In genomic region chr2:108570416-108570815, GRCh38 we compare ENCODE assay signal across 17 cellular contexts. TPM values are rescaled to one million over a fixed set of nuclear protein-coding genes. Genes with fewer than 3 reads are reported as not detected.
A peak's percentile ranks its signal among the peaks of the same experiment; 100 is the strongest.
DNase-seq lines count a peak whose midpoint lies in the region; TF ChIP-seq lines count a peak whose summit lies in the region.
"Had no signal": no experiment of that assay in that cellular context is flagged by ENCODE, and none has a peak within 500 bp of the region (broad histone marks: within the 10 kb centered on the region; RNA-seq: fewer than 3 reads in every experiment).

No MANE protein-coding gene starts in this region.

- H3K27ac ChIP-seq in breast epithelium (no peak overlapping the region), hepatocyte (peak overlapping the region; percentile 31), subcutaneous abdominal adipose tissue (ENCODE audit: low read depth, low read length) (peak overlapping the region; percentile 96), esophagus muscularis mucosa (replicated peaks in 1 of 4) (no peak overlapping the region)
- H3K27ac ChIP-seq: 22Rv1, skin epidermis, tibial artery had no signal

- no peak for TF ChIP-seq EP300 in esophagus muscularis mucosa (IDR thresholded peaks at IDR 0.05)

- no peak overlapping the region for H2AFZ ChIP-seq in hepatocyte

- TF ChIP-seq CTCF in MCF 10A (IDR thresholded peaks at IDR 0.05; ENCODE audit: unreplicated experiment) (no peak), breast epithelium (IDR thresholded peaks at IDR 0.05) (no peak), hepatocyte (IDR thresholded peaks at IDR 0.05; ENCODE audit: poor library complexity) (no peak), esophagus muscularis mucosa (IDR thresholded peaks at IDR 0.05) (no peak)

- no TSS peak for BruUV-seq in MCF 10A (replicated peaks; lab: Mats Ljungman, UMichigan)

- POLR2A ChIA-PET in MCF 10A (lab: Yijun Ruan, JAX) = interaction anchor here (0.6 to 9.8 kb wide), 6 partner anchors 14 to 121 kb away, joined by 3 to 263 read pairs (median 3); partner anchors contain the start of genes GCC2 and LIMS1

- intact Hi-C loops in MCF 10A (cut with micrococcal nuclease) (no loop called here), breast epithelium (cut with DNase I; ENCODE audit: low total_unique reads) (no loop called here), esophagus muscularis mucosa (cut with DNase I) (no loop called here)

- no peaks in the 10 kb centered on the region for H3K27me3 Mint-ChIP-seq in MCF 10A (ENCODE audit: insufficient read depth, unreplicated experiment)
- H3K27me3 Mint-ChIP-seq: activated CD4-positive, alpha-beta T cell treated with anti-CD3 and anti-CD28 coated beads, Interleukin-2, amount 10 ng/mL, durations not matched to agents 24 days and 14 days; IgD-negative memory B cell; naive thymus-derived CD4-positive, alpha-beta T cell had no signal

- no peaks in the 10 kb centered on the region for H3K36me3 ChIP-seq in breast epithelium
- no peaks in the 10 kb centered on the region for H3K36me3 ChIP-seq in adipocyte (ENCODE audit: control insufficient read depth, insufficient read depth, low read length, severe bottlenecking)
- no peaks in the 10 kb centered on the region for H3K36me3 ChIP-seq in hepatocyte (replicated peaks; ENCODE audit: insufficient read depth, low read depth)
- H3K36me3 ChIP-seq in subcutaneous abdominal adipose tissue (ENCODE audit: control insufficient read depth in 5 of 5, insufficient read depth in 5 of 5, low read length in 5 of 5) = no peaks in the 10 kb centered on the region
- H3K36me3 ChIP-seq in esophagus muscularis mucosa = no peaks in the 10 kb centered on the region
- H3K36me3 ChIP-seq: tibial artery had no signal

- H3K36me3 Mint-ChIP-seq in MCF 10A (ENCODE audit: insufficient read depth, unreplicated experiment) = no peaks in the 10 kb centered on the region

- no peak for TF ChIP-seq POLR2A in breast epithelium (IDR thresholded peaks at IDR 0.05)
- TF ChIP-seq POLR2A in esophagus muscularis mucosa (IDR thresholded peaks at IDR 0.05; ENCODE audit: low read depth) = no peak

- H3K4me2 ChIP-seq in hepatocyte = peak overlapping the region; percentile 30

- H3K27me3 ChIP-seq in breast epithelium (no peaks in the 10 kb centered on the region), adipocyte (replicated peaks; ENCODE audit: control insufficient read depth, insufficient read depth, low read length) (no peaks in the 10 kb centered on the region), hepatocyte (no peaks in the 10 kb centered on the region), subcutaneous abdominal adipose tissue (ENCODE audit: control insufficient read depth in 5 of 5, insufficient read depth in 4 of 5, low read length in 5 of 5) (no peaks in the 10 kb centered on the region), esophagus muscularis mucosa (no peaks in the 10 kb centered on the region)
- H3K27me3 ChIP-seq: tibial artery had no signal

- H3K9me2 ChIP-seq in hepatocyte (replicated peaks; ENCODE audit: insufficient read depth) = no peaks in the 10 kb centered on the region

- no peak overlapping the region for H3K4me3 Mint-ChIP-seq in MCF 10A (ENCODE audit: unreplicated experiment)
- H3K4me3 Mint-ChIP-seq: activated CD4-positive, alpha-beta T cell treated with anti-CD3 and anti-CD28 coated beads, Interleukin-2, amount 10 ng/mL, durations not matched to agents 24 days and 14 days; activated T-helper 1 cell treated with anti-CD3 and anti-CD28 coated beads, Interleukin-12 subunit alpha, Interleukin-12 subunit beta, Interleukin-2, Interleukin-4 antibody, amounts not matched to agents 30 ng/mL and 10 ng/mL and 1 ng/mL, durations not matched to agents 14 hours and 24 hours and 36 hours; naive thymus-derived CD4-positive, alpha-beta T cell had no signal

- peaks cover 23% of the 10 kb centered on the region for H4K20me1 ChIP-seq in hepatocyte (ENCODE audit: insufficient read depth, poor library complexity, severe bottlenecking)

- H3K4me3 ChIP-seq in breast epithelium = no peak overlapping the region
- peak overlapping the region; percentile 60 for H3K4me3 ChIP-seq in adipocyte (ENCODE audit: low read length)
- no peak overlapping the region for H3K4me3 ChIP-seq in hepatocyte
- no peak overlapping the region for H3K4me3 ChIP-seq in subcutaneous abdominal adipose tissue (ENCODE audit: low read depth in 1 of 5, low read length in 5 of 5)
- H3K4me3 ChIP-seq in esophagus muscularis mucosa = no peak overlapping the region
- H3K4me3 ChIP-seq: GM12878, skin epidermis, tibial artery had no signal

- DNase-seq in MCF 10A (ENCODE audit: unreplicated experiment) (peak; percentile 67), breast epithelium (ENCODE audit: low spot score in 2 of 2) (no peak), adipocyte (ENCODE audit: low read depth) (no peak), hepatocyte (ENCODE audit: low spot score) (peak; percentile 60), mesenteric fat pad (ENCODE audit: low spot score) (no peak), iPS-NIHi11 (ENCODE audit: low spot score) (no peak), esophagus muscularis mucosa (ENCODE audit: extremely low spot score) (no peak)
- DNase-seq: activated CD4-positive, alpha-beta T cell treated with anti-CD3 and anti-CD28 coated beads, Interleukin-2, amount 10 ng/mL, durations not matched to agents 24 days and 14 days; naive thymus-derived CD4-positive, alpha-beta T cell; NCI-H187; tibial artery had no signal

- peak overlapping the region; percentile 56 for H3K9ac ChIP-seq in adipocyte (ENCODE audit: low read length)
- H3K9ac ChIP-seq in subcutaneous abdominal adipose tissue (ENCODE audit: low read length in 5 of 5) = peak overlapping the region in 2 of 5 donors; percentile 8 to 59

- no peaks in the 10 kb centered on the region for H3K9me3 Mint-ChIP-seq in MCF 10A (ENCODE audit: unreplicated experiment)
- H3K9me3 Mint-ChIP-seq: activated CD4-positive, alpha-beta T cell treated with anti-CD3 and anti-CD28 coated beads, Interleukin-2, amount 10 ng/mL, durations not matched to agents 24 days and 14 days; activated T-helper 1 cell treated with anti-CD3 and anti-CD28 coated beads, Interleukin-12 subunit alpha, Interleukin-12 subunit beta, Interleukin-2, Interleukin-4 antibody, amounts not matched to agents 30 ng/mL and 10 ng/mL and 1 ng/mL, durations not matched to agents 14 hours and 24 hours and 36 hours; IgD-negative memory B cell had no signal

- peaks cover 92% of the 10 kb centered on the region for H3K79me2 ChIP-seq in hepatocyte

- CTCF ChIA-PET in MCF 10A (lab: Yijun Ruan, JAX) = interaction anchor here (0.5 to 6.1 kb wide), 9 partner anchors 8 to 176 kb away, joined by 3 to 29 read pairs (median 3); partner anchors contain the start of gene LIMS1

- H3K4me1 ChIP-seq in breast epithelium = no peaks in the 10 kb centered on the region
- peaks cover 69% of the 10 kb centered on the region for H3K4me1 ChIP-seq in adipocyte (ENCODE audit: control insufficient read depth, insufficient read depth, low read length)
- peaks cover 24% of the 10 kb centered on the region for H3K4me1 ChIP-seq in hepatocyte (ENCODE audit: insufficient read depth)
- peaks cover 3 to 62% (median 52%) of the 10 kb centered on the region in 5 donors for H3K4me1 ChIP-seq in subcutaneous abdominal adipose tissue (ENCODE audit: control insufficient read depth in 5 of 5, insufficient read depth in 5 of 5, low read length in 5 of 5)
- H3K4me1 ChIP-seq in esophagus muscularis mucosa = peaks cover 9 to 83% (median 75%) of the 10 kb centered on the region in 4 donors

- 46% methylated on average over 7 of the region's 7 CpGs for WGBS in hepatocyte (ENCODE audit: low lambda C conversion rate, missing lambda C conversion rate)
- WGBS in esophagus muscularis mucosa = 79% methylated on average over 7 of the region's 7 CpGs

- no peaks in the 10 kb centered on the region for H3K9me3 ChIP-seq in breast epithelium
- H3K9me3 ChIP-seq in adipocyte (ENCODE audit: control insufficient read depth, low read length) = no peaks in the 10 kb centered on the region
- H3K9me3 ChIP-seq in hepatocyte (ENCODE audit: low read depth) = no peaks in the 10 kb centered on the region
- H3K9me3 ChIP-seq in subcutaneous abdominal adipose tissue (ENCODE audit: control insufficient read depth in 5 of 5, low read length in 5 of 5) = no peaks in the 10 kb centered on the region
- H3K9me3 ChIP-seq in esophagus muscularis mucosa = no peaks in the 10 kb centered on the region
- H3K9me3 ChIP-seq: tibial artery had no signal

- peaks cover 49% of the 10 kb centered on the region for H3K4me1 Mint-ChIP-seq in MCF 10A (ENCODE audit: insufficient read depth, unreplicated experiment)

- peak overlapping the region; percentile 23 for H3K27ac Mint-ChIP-seq in MCF 10A (ENCODE audit: low read depth, unreplicated experiment)
- H3K27ac Mint-ChIP-seq: activated CD4-positive, alpha-beta T cell treated with anti-CD3 and anti-CD28 coated beads, Interleukin-2, amount 10 ng/mL, durations not matched to agents 24 days and 14 days; activated T-helper 1 cell treated with anti-CD3 and anti-CD28 coated beads, Interleukin-12 subunit alpha, Interleukin-12 subunit beta, Interleukin-2, Interleukin-4 antibody, amounts not matched to agents 30 ng/mL and 10 ng/mL and 1 ng/mL, durations not matched to agents 14 hours and 24 hours and 36 hours; IgD-negative memory B cell; naive thymus-derived CD4-positive, alpha-beta T cell had no signal

RNA-seq across cellular contexts. Expression of gene LIMS1, which starts 36.1 kb away (rescaled TPM):
- 70.9 and 74.9 TPM in 2 replicates for total RNA-seq in MCF 10A (2022)
- total RNA-seq in breast epithelium = 100 to 1,000 TPM in 1 of 3 donors, 10 to 100 TPM in 2; 66.5 to 123 (median 93.1) TPM
- total RNA-seq in hepatocyte = 64.6 and 102 TPM in 2 replicates
- 37.1 and 40.0 TPM in 2 replicates for polyA plus RNA-seq in hepatocyte
- 113 TPM for total RNA-seq in mesenteric fat pad
- 100 to 1,000 TPM in 3 of 4 donors, 10 to 100 TPM in 1; 71.0 to 141 (median 123) TPM for total RNA-seq in esophagus muscularis mucosa

Comparison
In these comparisons a context has a peak if more than half of its experiments do, and no peak if none do; other contexts are left out.
1. DNase-seq: peak in MCF 10A (single experiment) and hepatocyte (single experiment); none in breast epithelium (0 of 2), adipocyte (single experiment), mesenteric fat pad (single experiment), iPS-NIHi11 (single experiment) and esophagus muscularis mucosa (single experiment).
2. H3K27ac ChIP-seq: peak in hepatocyte (single experiment) and subcutaneous abdominal adipose tissue (single experiment); none in breast epithelium (0 of 2) and esophagus muscularis mucosa (0 of 4).